ENCODE assay signal across 11 cellular contexts in genomic region chr20:45993197-45993951, GRCh38. TPM values are rescaled to one million over a fixed set of nuclear protein-coding genes. Genes with fewer than 3 reads are reported as not detected.
DNase-seq lines count a peak whose midpoint lies in the region; ATAC-seq and TF ChIP-seq lines count a peak whose summit lies in the region.
"Had no signal": no experiment of that assay in that cellular context is flagged by ENCODE, and none has a peak within 500 bp of the region (broad histone marks: within the 10 kb centered on the region; RNA-seq: fewer than 3 reads in every experiment).

No MANE protein-coding gene starts in this region.

- no peaks in the 10 kb centered on the region for H3K4me1 ChIP-seq in lower lobe of right lung

- H3K27me3 ChIP-seq in lower lobe of right lung (ENCODE audit: low read depth), result peaks cover 31% of the 10 kb centered on the region

- CTCF ChIA-PET in activated CD8-positive, alpha-beta T cell treated with anti-CD3 and anti-CD28 coated beads for 36 hours (lab: Charles Lee), result interaction anchor here (1.0 to 2.3 kb wide), 2 partner anchors 20 to 21 kb away, joined by 3 to 7 read pairs; no protein-coding TSS in a partner anchor

- peak; percentile 79 for ATAC-seq in activated CD8-positive, alpha-beta T cell treated with anti-CD3 and anti-CD28 coated beads for 36 hours
- ATAC-seq in lower lobe of right lung (peak; percentile 50 to 88), GM21786 (IDR thresholded peaks at IDR 0.05; ENCODE audit: unreplicated experiment) (no peak)

- POLR2A ChIA-PET in activated CD8-positive, alpha-beta T cell treated with anti-CD3 and anti-CD28 coated beads for 36 hours (lab: Charles Lee), result no interaction called here

- H3K36me3 Mint-ChIP-seq in activated CD8-positive, alpha-beta T cell treated with anti-CD3 and anti-CD28 coated beads for 36 hours (ENCODE audit: low read depth), result no peaks in the 10 kb centered on the region
- H3K36me3 Mint-ChIP-seq in nephron progenitor cell (ENCODE audit: low read depth), result no peaks in the 10 kb centered on the region

- H3K27ac ChIP-seq in lower lobe of right lung, result no peak overlapping the region

- TF ChIP-seq CTCF in activated CD8-positive, alpha-beta T cell treated with anti-CD3 and anti-CD28 coated beads for 36 hours (IDR thresholded peaks at IDR 0.05), result no peak
- no peak for TF ChIP-seq CTCF in lower lobe of right lung (IDR thresholded peaks at IDR 0.05)
- no peak for TF ChIP-seq CTCF in nephron progenitor cell (IDR thresholded peaks at IDR 0.05)

- no peaks in the 10 kb centered on the region for H3K9me3 ChIP-seq in lower lobe of right lung

- intact Hi-C loops in activated CD8-positive, alpha-beta T cell treated with anti-CD3 and anti-CD28 coated beads for 36 hours (cut with micrococcal nuclease), result no loop called here
- intact Hi-C loops in lower lobe of right lung (cut with DNase I), result no loop called here

- DNase-seq in DMS53 (lab: John Stamatoyannopoulos, UW) (peak; percentile 88), LoVo (ENCODE audit: low spot score) (peak; percentile 75), lower lobe of right lung (peak; percentile 50), nephron progenitor cell (no peak), NCI-H345 (lab: John Stamatoyannopoulos, UW) (no peak), NCI-H510A (lab: John Stamatoyannopoulos, UW) (no peak)
- DNase-seq in activated CD8-positive, alpha-beta T cell treated with anti-CD3 and anti-CD28 coated beads for 36 hours, result peak; percentile 38
- DNase-seq: cortex of kidney had no signal

- H3K4me3 Mint-ChIP-seq in activated CD8-positive, alpha-beta T cell treated with anti-CD3 and anti-CD28 coated beads for 36 hours, result no peak overlapping the region
- H3K4me3 Mint-ChIP-seq in nephron progenitor cell, result no peak overlapping the region
- H3K4me3 Mint-ChIP-seq: stimulated activated naive CD8-positive, alpha-beta T cell treated with anti-CD3 and anti-CD28 coated beads, Interleukin-15, Interleukin-2, amounts not matched to agents 100 ng/mL and 50 ng/mL, for 24 hours had no signal

- no peaks in the 10 kb centered on the region for H3K36me3 ChIP-seq in lower lobe of right lung

- H3K27me3 Mint-ChIP-seq in activated CD8-positive, alpha-beta T cell treated with anti-CD3 and anti-CD28 coated beads for 36 hours, result peaks cover 15% of the 10 kb centered on the region
- peaks cover 23% of the 10 kb centered on the region for H3K27me3 Mint-ChIP-seq in nephron progenitor cell (ENCODE audit: low read depth, poor library complexity)

- H3K4me1 Mint-ChIP-seq in activated CD8-positive, alpha-beta T cell treated with anti-CD3 and anti-CD28 coated beads for 36 hours (ENCODE audit: low read depth), result peaks cover 17% of the 10 kb centered on the region
- peaks cover 26% of the 10 kb centered on the region for H3K4me1 Mint-ChIP-seq in nephron progenitor cell

- H3K27ac Mint-ChIP-seq in activated CD8-positive, alpha-beta T cell treated with anti-CD3 and anti-CD28 coated beads for 36 hours, result no peak overlapping the region
- H3K27ac Mint-ChIP-seq in nephron progenitor cell, result no peak overlapping the region
- H3K27ac Mint-ChIP-seq: stimulated activated naive CD8-positive, alpha-beta T cell treated with anti-CD3 and anti-CD28 coated beads, Interleukin-15, Interleukin-2, amounts not matched to agents 100 ng/mL and 50 ng/mL, for 24 hours had no signal

- no peaks in the 10 kb centered on the region for H3K9me3 Mint-ChIP-seq in activated CD8-positive, alpha-beta T cell treated with anti-CD3 and anti-CD28 coated beads for 36 hours
- H3K9me3 Mint-ChIP-seq in nephron progenitor cell, result no peaks in the 10 kb centered on the region
- H3K9me3 Mint-ChIP-seq: stimulated activated naive CD8-positive, alpha-beta T cell treated with anti-CD3 and anti-CD28 coated beads, Interleukin-15, Interleukin-2, amounts not matched to agents 100 ng/mL and 50 ng/mL, for 24 hours had no signal

- no peak overlapping the region for H3K4me3 ChIP-seq in lower lobe of right lung

RNA-seq across cellular contexts. Expression of gene MMP9, which starts 15.3 kb away (rescaled TPM):
- total RNA-seq in activated CD8-positive, alpha-beta T cell treated with anti-CD3 and anti-CD28 coated beads for 36 hours, result under 1 TPM in 1 of 2 experiments, not detected in 1; 0.11 TPM
- 9.4 TPM for total RNA-seq in lower lobe of right lung
- total RNA-seq: T-helper 2 cell treated with Interferon-gamma antibody and Interleukin-4, amounts not matched to agents 100 ng/mL and 5 ng/mL, for 36 hours had no signal

RNA-seq across cellular contexts. Expression of gene ZNF335, which starts 21.4 kb away (rescaled TPM):
- 10 to 100 TPM; 27.0 to 28.8 TPM for total RNA-seq in activated CD8-positive, alpha-beta T cell treated with anti-CD3 and anti-CD28 coated beads for 36 hours
- 20.4 TPM for total RNA-seq in lower lobe of right lung

RNA-seq across cellular contexts. Expression of gene SLC12A5, which starts 35.6 kb away (rescaled TPM):
- under 1 TPM in 1 of 2 experiments, not detected in 1; 0.43 TPM for total RNA-seq in activated CD8-positive, alpha-beta T cell treated with anti-CD3 and anti-CD28 coated beads for 36 hours
- total RNA-seq in lower lobe of right lung, result 1.2 TPM

RNA-seq across cellular contexts. Expression of gene PCIF1, which starts 58.9 kb away (rescaled TPM):
- 10 to 100 TPM; 27.8 to 29.5 TPM for total RNA-seq in activated CD8-positive, alpha-beta T cell treated with anti-CD3 and anti-CD28 coated beads for 36 hours
- total RNA-seq in lower lobe of right lung, result 34.7 TPM

Comparison
In these comparisons a context has a peak if more than half of its experiments do, and no peak if none do; other contexts are left out.
1. DNase-seq: peak in DMS53 (single experiment), LoVo (single experiment), activated CD8-positive, alpha-beta T cell treated with anti-CD3 and anti-CD28 coated beads for 36 hours (single experiment) and lower lobe of right lung (single experiment); none in nephron progenitor cell (single experiment), NCI-H345 (single experiment) and NCI-H510A (single experiment).